Comparison of ENCODE assay signal across 8 cellular contexts in genomic region chr17:45161288-45162021, GRCh38. TPM values are rescaled to one million over a fixed set of nuclear protein-coding genes. Genes with fewer than 3 reads are reported as not detected.
DNase-seq lines count a peak whose midpoint lies in the region; ATAC-seq and TF ChIP-seq lines count a peak whose summit lies in the region.

Gene HEXIM2 (plus strand): TSS chr17:45161875. CDS start chr17:45162794, 919 bp downstream.

- peak within 1 kb of the TSS; percentile 99 for H2AK5ac ChIP-seq in IMR-90 (ENCODE audit: low read depth, low read length)

- DNase-seq in DMS114 treated with DMSO at 0.1 percent for 48 hours (lab: John Stamatoyannopoulos, UW; ENCODE audit: unreplicated experiment) (peak; percentile 99), IMR-90 (peak; percentile 100), OCI-LY7 (ENCODE audit: low spot score) (peak; percentile 100), activated T-cell treated with anti-CD3 and anti-CD28 coated beads for 4 hours (peak; percentile 99), epithelial cell of esophagus (ENCODE audit: low read depth) (peak; percentile 100), middle frontal gyrus (ENCODE audit: extremely low spot score, low spot score) (peak; percentile 100)
- DNase-seq in stimulated activated CD8-positive, alpha-beta memory T cell treated with anti-CD3 and anti-CD28 coated beads, Interleukin-2, amount 100 ng/mL, for 1 hour (ENCODE audit: low read depth in 2 of 2): peak; percentile 95 to 98

- peak within 1 kb of the TSS; percentile 97 for H4K91ac ChIP-seq in IMR-90 (ENCODE audit: insufficient read depth, low read depth, low read length)

- in situ Hi-C loops in IMR-90 (cut with MboI; ENCODE audit: low sequenced_read_pairs): no loop called here

- peaks cover 19% of the 10 kb centered on the region for H3K9me1 ChIP-seq in IMR-90 (ENCODE audit: insufficient read depth, low read length)

- H3K79me2 ChIP-seq in OCI-LY7 (ENCODE audit: insufficient read depth, low read depth, low read length): peaks cover 14% of the 10 kb centered on the region; the same call in 1 of the 2 replicates

- H3K4ac ChIP-seq in IMR-90 (ENCODE audit: low read depth, low read length): peak within 1 kb of the TSS; percentile 99

- H2BK15ac ChIP-seq in IMR-90 (ENCODE audit: low read depth, low read length): peak within 1 kb of the TSS; percentile 0; the same call in 1 of the 3 replicates

- H2AFZ ChIP-seq in IMR-90 (replicated peaks; ENCODE audit: low read length, poor library complexity) (peak within 1 kb of the TSS; percentile 93), OCI-LY7 (ENCODE audit: low read length) (peak within 1 kb of the TSS; percentile 25; the same call in 1 of the 2 replicates)

- peak within 1 kb of the TSS; percentile 89 to 97 for H4K8ac ChIP-seq in IMR-90 (ENCODE audit: low read depth in 2 of 2, low read length in 2 of 2)

- dilution Hi-C loops in IMR-90 (cut with HindIII; ENCODE audit: low sequenced_read_pairs, unreplicated experiment): no loop called here

- peak; percentile 89 for ATAC-seq in GM21529 (IDR thresholded peaks at IDR 0.05; ENCODE audit: unreplicated experiment)
- peak; percentile 94 for ATAC-seq in IMR-90 (ENCODE audit: low read depth)

- TF ChIP-seq POLR2A in IMR-90 (IDR thresholded peaks at IDR 0.05; ENCODE audit: low read depth, low read length): peak; percentile 95

- H3K27ac ChIP-seq in IMR-90 (ENCODE audit: insufficient read depth, low read length) (peak within 1 kb of the TSS; percentile 98), OCI-LY7 (ENCODE audit: low read depth, low read length, poor library complexity, severe bottlenecking) (peak within 1 kb of the TSS; percentile 70)

- POLR2A ChIA-PET in IMR-90 (lab: Charles Lee; ENCODE audit: unreplicated experiment): interaction anchor here (0.6 to 3.1 kb wide), 8 partner anchors 9 to 248 kb away, joined by 3 to 53 read pairs (median 4); partner anchors contain the start of genes ACBD4 and HEXIM1
- POLR2A ChIA-PET in OCI-LY7 (lab: Charles Lee): interaction anchor here (0.7 to 1.6 kb wide), 7 partner anchors 11 to 29 kb away, joined by 3 to 17 read pairs (median 3); partner anchors contain the start of genes ACBD4 and HEXIM1

- CTCF ChIA-PET in IMR-90 (lab: Yijun Ruan, JAX): interaction anchor here (0.9 to 3.8 kb wide), 6 partner anchors 9 to 36 kb away, joined by 4 to 18 read pairs (median 10); partner anchors contain the start of gene ACBD4
- CTCF ChIA-PET in OCI-LY7 (lab: Charles Lee; ENCODE audit: unreplicated experiment): interaction anchor here (1.0 to 1.8 kb wide), 2 partner anchors 10 to 12 kb away, joined by 4 read pairs; no protein-coding TSS in a partner anchor

- H3K9me2 ChIP-seq in OCI-LY7 (ENCODE audit: insufficient read depth, low read length): no peaks in the 10 kb centered on the region

- H4K5ac ChIP-seq in IMR-90 (ENCODE audit: low read depth, low read length): peak within 1 kb of the TSS; percentile 92

- no TSS peak for BruUV-seq in IMR-90 (replicated peaks; lab: Mats Ljungman, UMichigan)
- TSS peak; percentile 55 for BruUV-seq in OCI-LY7 (replicated peaks; lab: Mats Ljungman, UMichigan)

- H3K4me2 ChIP-seq in IMR-90 (ENCODE audit: low read depth, low read length) (peak within 1 kb of the TSS; percentile 85), OCI-LY7 (ENCODE audit: low read length) (peak within 1 kb of the TSS; percentile 84)

- H3K14ac ChIP-seq in IMR-90 (replicated peaks; ENCODE audit: low read depth, low read length): peak within 1 kb of the TSS; percentile 76

- peak within 1 kb of the TSS; percentile 75 for H3K18ac ChIP-seq in IMR-90 (ENCODE audit: low read depth, low read length)

- intact Hi-C loops in IMR-90 (cut with micrococcal nuclease): loop anchor here (1.0 kb wide), 2 partner anchors 12 to 26 kb away; partner anchors contain the start of gene ACBD4
- intact Hi-C loops in OCI-LY7 (cut with micrococcal nuclease; ENCODE audit: unreplicated experiment): loop anchor here (1.0 kb wide), 2 partner anchors 14 to 26 kb away; partner anchors contain the start of gene ACBD4

- H3K4me3 ChIP-seq in IMR-90 (ENCODE audit: insufficient read depth, low read depth, low read length) (peak within 1 kb of the TSS; percentile 75), OCI-LY7 (ENCODE audit: low read depth, low read length, poor library complexity, severe bottlenecking) (peak within 1 kb of the TSS; percentile 96), epithelial cell of esophagus (ENCODE audit: low read length) (peak within 1 kb of the TSS; percentile 96)

- H2BK20ac ChIP-seq in IMR-90 (ENCODE audit: low read depth, low read length): 0 out of 2 replicates have a peak within 1 kb of the TSS, but pooled peaks have one; percentile 3

- H3K56ac ChIP-seq in IMR-90 (ENCODE audit: extremely low read depth, insufficient read depth, low read length): peak within 1 kb of the TSS; percentile 99

- H4K20me1 ChIP-seq in IMR-90 (ENCODE audit: insufficient read depth, low read length) (peaks cover 6% of the 10 kb centered on the region), OCI-LY7 (ENCODE audit: insufficient read depth, low read length) (no peaks in the 10 kb centered on the region; the same call in 1 of the 2 replicates)

- H2BK120ac ChIP-seq in IMR-90 (ENCODE audit: low read depth, low read length): peak within 1 kb of the TSS; percentile 42

- WGBS in IMR-90 (ENCODE audit: extremely low coverage in 2 of 2, insufficient read length in 1 of 2), 2 experiments: 1% methylated on average over 34 of the region's 53 CpGs; no CpG with 5 or more reads in 1 of the 2 experiments

- H3K23ac ChIP-seq in IMR-90 (ENCODE audit: low read depth, low read length): peak within 1 kb of the TSS; percentile 71

- TF ChIP-seq CTCF in IMR-90 (conservative IDR thresholded peaks at IDR 0.05; ENCODE audit: low read depth, low read length): no peak
- TF ChIP-seq CTCF in OCI-LY7 (conservative IDR thresholded peaks at IDR 0.05; ENCODE audit: low read length): no peak
- TF ChIP-seq CTCF in epithelial cell of esophagus (IDR thresholded peaks at IDR 0.05; ENCODE audit: insufficient read depth, low read depth, low read length, missing control alignments): no peak

- no peaks in the 10 kb centered on the region for H3K27me3 ChIP-seq in IMR-90 (ENCODE audit: control insufficient read depth, insufficient read depth, low read length)

- H2AK9ac ChIP-seq in IMR-90 (replicated peaks; ENCODE audit: low read depth, low read length, poor library complexity): peak within 1 kb of the TSS; percentile 100

- H3K9me3 ChIP-seq in IMR-90 (ENCODE audit: control insufficient read depth, insufficient read depth, low read length): no peaks in the 10 kb centered on the region
- H3K9me3 ChIP-seq in OCI-LY7 (ENCODE audit: low read length): no peaks in the 10 kb centered on the region

- peaks cover 17% of the 10 kb centered on the region for H3K4me1 ChIP-seq in IMR-90 (ENCODE audit: control insufficient read depth, insufficient read depth, low read length)
- H3K4me1 ChIP-seq in OCI-LY7 (ENCODE audit: insufficient read depth, low read length, poor library complexity, severe bottlenecking): peaks cover 22% of the 10 kb centered on the region

- H3K79me1 ChIP-seq in IMR-90 (ENCODE audit: low read depth in 1 of 2, low read length in 2 of 2): peaks cover 5 to 51% of the 10 kb centered on the region in 2 experiments; a peak in 3 of 4 replicates

- peak within 1 kb of the TSS; percentile 98 for H3K9ac ChIP-seq in IMR-90 (ENCODE audit: low read depth, low read length)

- no peak for TF ChIP-seq RAD21 in IMR-90 (IDR thresholded peaks at IDR 0.05; ENCODE audit: low read length)

- H3K36me3 ChIP-seq in IMR-90 (ENCODE audit: control insufficient read depth, insufficient read depth, low read length) (no peaks in the 10 kb centered on the region), OCI-LY7 (ENCODE audit: insufficient read depth, low read length) (peaks cover 13% of the 10 kb centered on the region)

- peak within 1 kb of the TSS; percentile 96 for H2BK5ac ChIP-seq in IMR-90 (ENCODE audit: low read depth, low read length, poor library complexity, severe bottlenecking)

TF ChIP-seq in IMR-90, 13 proteins besides CTCF, POLR2A, EP300 and RAD21:
- peak; percentile 90; the same call in 1 of the 2 replicates for TF ChIP-seq CHD1 (IDR thresholded peaks at IDR 0.05; ENCODE audit: low read depth, low read length)
- TF ChIP-seq SMC3 (IDR thresholded peaks at IDR 0.05; ENCODE audit: low read depth, low read length): no peak
- TF ChIP-seq MXI1 (IDR thresholded peaks at IDR 0.05; ENCODE audit: borderline replicate concordance, low read depth, low read length): no peak
- no peak; the same call in 1 of the 2 replicates for TF ChIP-seq FOS (IDR thresholded peaks at IDR 0.05; ENCODE audit: low read depth, low read length)
- peak; percentile 82 for TF ChIP-seq MAZ (IDR thresholded peaks at IDR 0.05; ENCODE audit: borderline replicate concordance, low read depth, low read length)
- TF ChIP-seq NFE2L2 (IDR thresholded peaks at IDR 0.05; ENCODE audit: low read depth, low read length): no peak
- TF ChIP-seq BHLHE40 (IDR thresholded peaks at IDR 0.05; ENCODE audit: low read depth, low read length): 0 out of 2 replicates have a peak, but pooled peaks have one; percentile 7
- TF ChIP-seq USF2 (IDR thresholded peaks at IDR 0.05; ENCODE audit: low read depth, low read length): no peak
- no peak for TF ChIP-seq RCOR1 (IDR thresholded peaks at IDR 0.05; ENCODE audit: insufficient replicate concordance, low read length)

RNA-seq across cellular contexts. Expression of gene HEXIM2, which starts in this region (rescaled TPM):
- total RNA-seq in IMR-90 (2012; rRNA removed): 5.6 and 6.1 TPM in 2 replicates
- polyA plus RNA-seq in IMR-90 (2012; rRNA removed): 4.5 TPM in 2 replicates
- 5.2 and 10.6 TPM in 2 replicates for polyA plus RNA-seq in IMR-90 (2012; cell fraction: cytosol; rRNA removed)
- 2.9 and 6.9 TPM in 2 replicates for polyA plus RNA-seq in IMR-90 (2012; cell fraction: nucleus; rRNA removed; ENCODE audit: low replicate concordance)
- 8.6 and 9.3 TPM in 2 replicates for total RNA-seq in OCI-LY7 (2014; rRNA removed; shearing (Covaris generic))
- 9.7 and 11.1 TPM in 2 replicates for total RNA-seq in OCI-LY7 (2022)

Comparison
In these comparisons a context has a peak if more than half of its experiments do, and no peak if none do; other contexts are left out.
1. Peak in every context shown above with its lines: DNase-seq, ATAC-seq, H3K4me3 ChIP-seq and H3K27ac ChIP-seq.